In genomic region chrX:54999717-55000598, GRCh38 we compare ENCODE assay signal across 8 cellular contexts. TPM values are rescaled to one million over a fixed set of nuclear protein-coding genes. Genes with fewer than 3 reads are reported as not detected.
DNase-seq lines count a peak whose midpoint lies in the region; FAIRE-seq and TF ChIP-seq lines count a peak whose summit lies in the region.

TSS of gene APEX2 (plus strand) at chrX:55000363. CDS start at chrX:55000423, 60 bp downstream.

- no peaks in the 10 kb centered on the region for H3K9me3 Mint-ChIP-seq in activated naive CD4-positive, alpha-beta T cell treated with anti-CD3 and anti-CD28 coated beads for 36 hours

- H3K9ac ChIP-seq in neuronal stem cell (ENCODE audit: low read depth, low read length, poor library complexity), result peak within 1 kb of the TSS; percentile 38

- no peaks in the 10 kb centered on the region for H3K9me3 ChIP-seq in neuronal stem cell (replicated peaks in 1 of 2; ENCODE audit: control insufficient read depth in 2 of 2, insufficient read depth in 1 of 2, low read depth in 1 of 2, low read length in 2 of 2)

- FAIRE-seq in frontal cortex (lab: Jason Lieb, UNC), result no peak

- H3K27ac ChIP-seq in neuronal stem cell (replicated peaks; ENCODE audit: low read length), result peak within 1 kb of the TSS; percentile 75
- H3K27ac ChIP-seq in substantia nigra (ENCODE audit: low read depth, low read length, poor library complexity, severe bottlenecking), result peak within 1 kb of the TSS; percentile 67

- H3K4ac ChIP-seq in neuronal stem cell (ENCODE audit: low read length), result no peak within 1 kb of the TSS

- H3K23ac ChIP-seq in neuronal stem cell (ENCODE audit: low read depth, low read length, poor library complexity), result no peak within 1 kb of the TSS

- peak within 1 kb of the TSS; percentile 91 for H2AFZ ChIP-seq in neuronal stem cell (ENCODE audit: low read length)

- H4K8ac ChIP-seq in neuronal stem cell (ENCODE audit: low read depth, low read length), result no peak within 1 kb of the TSS

- H3K79me1 ChIP-seq in neuronal stem cell (ENCODE audit: low read depth, low read length), result no peaks in the 10 kb centered on the region

- H3K27me3 ChIP-seq in neuronal stem cell (ENCODE audit: control insufficient read depth in 3 of 3, insufficient read depth in 3 of 3, low read depth in 1 of 3, low read length in 3 of 3), result no peaks in the 10 kb centered on the region

- H2BK120ac ChIP-seq in neuronal stem cell (ENCODE audit: low read depth, low read length), result no peak within 1 kb of the TSS

- H3K4me1 Mint-ChIP-seq in activated naive CD4-positive, alpha-beta T cell treated with anti-CD3 and anti-CD28 coated beads for 36 hours (ENCODE audit: low read depth), result peaks cover 20% of the 10 kb centered on the region

- H3K27ac Mint-ChIP-seq in activated naive CD4-positive, alpha-beta T cell treated with anti-CD3 and anti-CD28 coated beads for 36 hours, result peak within 1 kb of the TSS; percentile 90

- CTCF ChIA-PET in activated naive CD4-positive, alpha-beta T cell treated with anti-CD3 and anti-CD28 coated beads for 36 hours (lab: Charles Lee), result interaction anchor here (0.7 to 1.7 kb wide), 5 partner anchors 13 to 342 kb away, joined by 3 to 7 read pairs (median 4); no protein-coding TSS in a partner anchor

- DNase-seq in GM03348 (ENCODE audit: low spot score) (peak; percentile 90), HFF-Myc (ENCODE audit: extremely low read depth, low read depth) (peak; percentile 65), NAMALWA (ENCODE audit: low spot score) (peak; percentile 92), SK-N-DZ (ENCODE audit: low spot score) (peak; percentile 93), frontal cortex (ENCODE audit: low spot score in 2 of 2) (peak; percentile 44 to 71), neuronal stem cell (ENCODE audit: low spot score) (peak; percentile 72), substantia nigra (lab: John Stamatoyannopoulos, UW) (peak; percentile 43 to 90 (median 80))
- DNase-seq in activated naive CD4-positive, alpha-beta T cell treated with anti-CD3 and anti-CD28 coated beads for 36 hours, result peak; percentile 89

- peaks cover 10 to 36% of the 10 kb centered on the region in 2 donors for H3K36me3 ChIP-seq in neuronal stem cell (replicated peaks in 1 of 2; ENCODE audit: control insufficient read depth in 2 of 2, insufficient read depth in 2 of 2, low read length in 2 of 2)

- no CpG with 5 or more reads among the region's 55 CpGs for WGBS in neuronal stem cell (ENCODE audit: extremely low coverage in 2 of 2, insufficient read length in 2 of 2, insufficient replicate concordance in 1 of 2), 2 donors

- H2BK12ac ChIP-seq in neuronal stem cell (ENCODE audit: low read length), result no peak within 1 kb of the TSS

- H3K36me3 Mint-ChIP-seq in activated naive CD4-positive, alpha-beta T cell treated with anti-CD3 and anti-CD28 coated beads for 36 hours (ENCODE audit: low read depth), result peaks cover 16% of the 10 kb centered on the region

- no peak within 1 kb of the TSS for H3K18ac ChIP-seq in neuronal stem cell (ENCODE audit: low read length)

- H3K4me1 ChIP-seq in neuronal stem cell (ENCODE audit: control insufficient read depth in 2 of 2, insufficient read depth in 1 of 2, low read depth in 1 of 2, low read length in 2 of 2), result no peaks in the 10 kb centered on the region

- TF ChIP-seq CTCF in HFF-Myc (IDR thresholded peaks at IDR 0.05; ENCODE audit: low read depth, low read length, missing control alignments), result no peak

- H2AK5ac ChIP-seq in neuronal stem cell (ENCODE audit: low read depth, low read length), result no peak within 1 kb of the TSS

- H3K4me2 ChIP-seq in neuronal stem cell (ENCODE audit: insufficient read depth, low read length, poor library complexity, severe bottlenecking), result peak within 1 kb of the TSS; percentile 51

- no peak within 1 kb of the TSS for H2BK5ac ChIP-seq in neuronal stem cell (ENCODE audit: low read length)

- H3K27me3 Mint-ChIP-seq in activated naive CD4-positive, alpha-beta T cell treated with anti-CD3 and anti-CD28 coated beads for 36 hours (ENCODE audit: low read depth), result no peaks in the 10 kb centered on the region

- peak within 1 kb of the TSS; percentile 80 for H3K4me3 Mint-ChIP-seq in activated naive CD4-positive, alpha-beta T cell treated with anti-CD3 and anti-CD28 coated beads for 36 hours

- H3K14ac ChIP-seq in neuronal stem cell (ENCODE audit: low read length), result no peak within 1 kb of the TSS

- intact Hi-C loops in activated naive CD4-positive, alpha-beta T cell treated with anti-CD3 and anti-CD28 coated beads for 36 hours (cut with micrococcal nuclease), result loop anchor here (1.0 to 5.0 kb wide), 6 partner anchors 57 to 818 kb away; partner anchors contain the start of gene FAM120C

- H3K4me3 ChIP-seq in HFF-Myc (replicated peaks; ENCODE audit: low read depth, low read length) (peak within 1 kb of the TSS; percentile 66), neuronal stem cell (ENCODE audit: low read length in 2 of 2) (peak within 1 kb of the TSS; percentile 75 to 92)

- H2BK15ac ChIP-seq in neuronal stem cell (ENCODE audit: low read length), result no peak within 1 kb of the TSS

- H4K91ac ChIP-seq in neuronal stem cell (ENCODE audit: low read depth, low read length, poor library complexity), result no peak within 1 kb of the TSS

RNA-seq across cellular contexts. Expression of gene APEX2, which starts in this region (rescaled TPM):
- polyA plus RNA-seq in SK-N-DZ (2014; cell fraction: cytosol; rRNA removed), result 20.4 and 23.9 TPM in 2 replicates
- 9.4 and 13.5 TPM in 2 replicates for polyA plus RNA-seq in SK-N-DZ (2014; cell fraction: nucleus; rRNA removed)
- 10 to 100 TPM; 34.7 to 36.3 TPM for total RNA-seq in activated naive CD4-positive, alpha-beta T cell treated with anti-CD3 and anti-CD28 coated beads for 36 hours
- total RNA-seq in frontal cortex, result 1.6 TPM
- 7.7 TPM for polyA plus RNA-seq in neuronal stem cell (2013, experiment 1 of 2)
- 8.0 TPM for polyA plus RNA-seq in neuronal stem cell (2013, experiment 2 of 2)

Comparison
In these comparisons a context has a peak if more than half of its experiments do, and no peak if none do; other contexts are left out.
1. Peak in every context shown above with its lines: DNase-seq, H3K4me3 ChIP-seq and H3K27ac ChIP-seq.
2. RNA of gene APEX2 (total RNA-seq): 34.7 to 36.3 TPM in activated naive CD4-positive, alpha-beta T cell treated with anti-CD3 and anti-CD28 coated beads for 36 hours; 1.6 TPM in frontal cortex (single experiment); every median in the first group is over 10 times any median in the second.